Comparison of ENCODE assay signal across 8 cellular contexts in genomic region chr15:98651581-98652220, GRCh38.
DNase-seq lines count a peak whose midpoint lies in the region; ATAC-seq and TF ChIP-seq lines count a peak whose summit lies in the region.

No MANE protein-coding gene starts in this region.

- H3K9me3 ChIP-seq in muscle layer of colon (ENCODE audit: low read length), result no peaks in the 10 kb centered on the region

- H3K27ac ChIP-seq in muscle layer of colon (ENCODE audit: low read depth, low read length), result peak overlapping the region; percentile 96

- no peaks in the 10 kb centered on the region for H3K27me3 ChIP-seq in muscle layer of colon (ENCODE audit: control insufficient read depth in 1 of 2, insufficient read depth in 2 of 2, low read length in 2 of 2)

- no peaks in the 10 kb centered on the region for H3K36me3 ChIP-seq in muscle layer of colon (ENCODE audit: insufficient read depth, low read length)

- ATAC-seq in GM19023 (IDR thresholded peaks at IDR 0.05; ENCODE audit: unreplicated experiment) (no peak), HG03342 (IDR thresholded peaks at IDR 0.05; ENCODE audit: unreplicated experiment) (no peak)

- H3K4me3 ChIP-seq in LNCaP clone FGC (ENCODE audit: low read depth, low read length) (peak overlapping the region; percentile 63), choroid plexus epithelial cell (ENCODE audit: low read depth, low read length) (peak overlapping the region; percentile 72), muscle layer of colon (ENCODE audit: low read depth in 1 of 2, low read length in 2 of 2) (peak overlapping the region; percentile 84 to 88)

- H3K4me1 ChIP-seq in muscle layer of colon (ENCODE audit: insufficient read depth, low read length), result peaks cover 28% of the 10 kb centered on the region

- TF ChIP-seq CTCF in LNCaP clone FGC (IDR thresholded peaks at IDR 0.05; ENCODE audit: control insufficient read depth, extremely low read depth, insufficient read depth) (no peak), choroid plexus epithelial cell (conservative IDR thresholded peaks at IDR 0.05; ENCODE audit: low read depth, low read length) (no peak)

- DNase-seq in AG08396 (ENCODE audit: low spot score) (peak; percentile 28), LNCaP clone FGC (ENCODE audit: low read depth) (no peak), choroid plexus epithelial cell (ENCODE audit: low read depth) (peak; percentile 51), GOT3 (lab: John Stamatoyannopoulos, UW) (no peak), hepatic stellate cell (ENCODE audit: low spot score) (no peak)

- H3K9ac ChIP-seq in muscle layer of colon (ENCODE audit: low read length), result peak overlapping the region; percentile 88

Comparison
In these comparisons a context has a peak if more than half of its experiments do, and no peak if none do; other contexts are left out.
1. DNase-seq: peak in AG08396 (single experiment) and choroid plexus epithelial cell (single experiment); none in LNCaP clone FGC (single experiment), GOT3 (single experiment) and hepatic stellate cell (single experiment).
2. Peak in every context shown above with its lines, with median percentiles within 50 percentile points of each other: H3K4me3 ChIP-seq.